Comparison of ENCODE assay signal across 7 cellular contexts in genomic region chr10:106511917-106512316, GRCh38.
"Had no signal": no experiment of that assay in that cellular context is flagged by ENCODE, and none has a peak within 500 bp of the region (broad histone marks: within the 10 kb centered on the region; RNA-seq: fewer than 3 reads in every experiment).

No MANE protein-coding gene starts in this region.

- DNase-seq: GDM1, GF-D8 had no signal

- FAIRE-seq: G401.6, GM12891, GM12892, GM18507, GM19239 had no signal
